In the genomic region with DNA sequence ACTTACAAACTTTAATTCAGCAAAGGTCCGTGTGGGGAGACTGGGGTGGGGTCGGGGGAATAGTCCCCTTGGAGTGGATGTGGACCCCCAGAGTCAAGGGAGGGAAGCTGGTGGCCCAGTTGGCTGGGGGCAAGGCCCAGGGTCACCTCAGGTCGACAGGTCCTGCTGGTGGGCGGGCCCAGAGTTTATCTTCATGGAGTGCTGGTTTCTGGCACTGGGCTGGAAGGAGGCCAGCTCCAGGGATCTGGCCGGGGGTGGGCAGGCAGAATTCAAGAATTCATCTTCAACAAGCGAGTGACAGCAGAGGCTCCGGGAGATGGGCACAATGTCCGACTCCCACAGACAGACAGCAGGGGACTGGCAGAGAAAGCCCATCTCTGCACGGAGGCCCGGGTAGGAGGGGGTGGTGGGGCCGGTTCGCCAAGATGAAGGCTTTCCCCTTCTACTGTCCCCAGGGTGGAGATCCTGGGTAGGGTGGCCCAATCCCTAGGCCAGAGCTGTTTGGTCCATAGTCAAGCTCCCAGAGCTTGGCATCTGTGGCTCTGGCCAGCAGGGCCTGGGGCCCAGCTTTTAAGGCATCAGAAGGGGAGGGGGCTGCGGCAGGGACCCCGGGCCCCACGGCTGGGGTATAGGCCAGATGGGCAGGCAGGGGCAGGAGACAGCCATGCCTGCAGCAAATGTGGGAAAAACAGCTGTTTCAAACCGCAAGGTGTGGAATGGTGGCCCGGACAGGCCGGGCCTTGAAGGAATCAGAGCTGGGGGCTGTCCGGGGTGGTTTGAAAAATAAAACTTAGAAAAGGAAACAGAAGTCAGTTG, we compare ENCODE assay signal across 8 cellular contexts. TPM values are rescaled to one million over a fixed set of nuclear protein-coding genes. Genes with fewer than 3 reads are reported as not detected.
A peak's percentile ranks its signal among the peaks of the same experiment; 100 is the strongest.
DNase-seq lines count a peak whose midpoint lies in the region; ATAC-seq, FAIRE-seq and TF ChIP-seq lines count a peak whose summit lies in the region.

No MANE protein-coding gene starts in this region.

- no peak for ATAC-seq in CD4-positive, CD25-positive, alpha-beta regulatory T cell (ENCODE audit: low read depth in 2 of 2)
- ATAC-seq in central memory CD8-positive, alpha-beta T cell (replicated peaks; ENCODE audit: extremely low read depth, poor library complexity, severe bottlenecking) = no peak
- ATAC-seq in natural killer cell (peak in 1 of 3 donors; percentile 3), esophagus mucosa (no peak), GM21619 (IDR thresholded peaks at IDR 0.05; ENCODE audit: unreplicated experiment) (no peak)

- TF ChIP-seq CTCF in natural killer cell (IDR thresholded peaks at IDR 0.05) = no peak

- no peaks in the 10 kb centered on the region for H3K27me3 ChIP-seq in CD4-positive, CD25-positive, alpha-beta regulatory T cell (ENCODE audit: control insufficient read depth, insufficient read depth, low read length)

- intact Hi-C loops in natural killer cell (cut with micrococcal nuclease) = no loop called here

- no peak for TF ChIP-seq POLR2A in GM12891 (IDR thresholded peaks at IDR 0.05; ENCODE audit: low read depth, low read length)

- H3K4me3 ChIP-seq in CD4-positive, CD25-positive, alpha-beta regulatory T cell (ENCODE audit: low read depth, low read length) = no peak overlapping the region

- H3K4me3 Mint-ChIP-seq in CD4-positive, CD25-positive, alpha-beta regulatory T cell = peak overlapping the region; percentile 58 to 92 (median 86)
- peak overlapping the region; percentile 83 for H3K4me3 Mint-ChIP-seq in central memory CD8-positive, alpha-beta T cell
- H3K4me3 Mint-ChIP-seq in natural killer cell = peak overlapping the region; percentile 83

- peaks cover 21% of the 10 kb centered on the region for H3K36me3 ChIP-seq in CD4-positive, CD25-positive, alpha-beta regulatory T cell (ENCODE audit: control insufficient read depth, insufficient read depth, low read length)

- no peak for FAIRE-seq in GM12891 (lab: Jason Lieb, UNC)

- peaks cover 0 to 17% (median 5%) of the 10 kb centered on the region in 4 donors for H3K4me1 Mint-ChIP-seq in CD4-positive, CD25-positive, alpha-beta regulatory T cell
- peaks cover 22% of the 10 kb centered on the region for H3K4me1 Mint-ChIP-seq in central memory CD8-positive, alpha-beta T cell
- H3K4me1 Mint-ChIP-seq in natural killer cell = peaks cover 6 to 31% of the 10 kb centered on the region in 2 donors

- H3K27ac Mint-ChIP-seq in CD4-positive, CD25-positive, alpha-beta regulatory T cell = peak overlapping the region; percentile 78 to 91 (median 88)
- H3K27ac Mint-ChIP-seq in central memory CD8-positive, alpha-beta T cell (ENCODE audit: low read depth) = peak overlapping the region; percentile 72
- H3K27ac Mint-ChIP-seq in natural killer cell = peak overlapping the region; percentile 90 to 91

- H3K36me3 Mint-ChIP-seq in CD4-positive, CD25-positive, alpha-beta regulatory T cell = peaks cover 14% of the 10 kb centered on the region
- H3K36me3 Mint-ChIP-seq in central memory CD8-positive, alpha-beta T cell (ENCODE audit: insufficient read depth) = peaks cover 26% of the 10 kb centered on the region
- H3K36me3 Mint-ChIP-seq in natural killer cell = no peaks in the 10 kb centered on the region

- H3K27me3 Mint-ChIP-seq in CD4-positive, CD25-positive, alpha-beta regulatory T cell = no peaks in the 10 kb centered on the region
- H3K27me3 Mint-ChIP-seq in central memory CD8-positive, alpha-beta T cell = no peaks in the 10 kb centered on the region
- H3K27me3 Mint-ChIP-seq in natural killer cell (ENCODE audit: low read depth in 2 of 2) = no peaks in the 10 kb centered on the region

- H3K4me1 ChIP-seq in CD4-positive, CD25-positive, alpha-beta regulatory T cell (ENCODE audit: control insufficient read depth, insufficient read depth, low read length, poor library complexity, severe bottlenecking) = peaks cover 15% of the 10 kb centered on the region

- no peaks in the 10 kb centered on the region for H3K9me3 ChIP-seq in CD4-positive, CD25-positive, alpha-beta regulatory T cell (ENCODE audit: control insufficient read depth in 2 of 2, low read length in 2 of 2)

- peak overlapping the region; percentile 61 for H3K27ac ChIP-seq in CD4-positive, CD25-positive, alpha-beta regulatory T cell (ENCODE audit: insufficient read depth, low read length, poor library complexity, severe bottlenecking)

- no peak for TF ChIP-seq RAD21 in Ishikawa (IDR thresholded peaks at IDR 0.05; ENCODE audit: low read depth)

- TF ChIP-seq EP300 in Ishikawa (IDR thresholded peaks at IDR 0.05; ENCODE audit: borderline replicate concordance) = no peak

- no peak for DNase-seq in CD4-positive, CD25-positive, alpha-beta regulatory T cell
- DNase-seq in central memory CD8-positive, alpha-beta T cell (ENCODE audit: low spot score in 2 of 2) = no peak
- DNase-seq in natural killer cell (no peak), NCI-H2107 treated with DMSO at 0.1 percent for 48 hours (lab: John Stamatoyannopoulos, UW; ENCODE audit: unreplicated experiment) (no peak), GM12891 (ENCODE audit: insufficient read length, low spot score) (no peak)

- H3K9me3 Mint-ChIP-seq in CD4-positive, CD25-positive, alpha-beta regulatory T cell = no peaks in the 10 kb centered on the region
- H3K9me3 Mint-ChIP-seq in central memory CD8-positive, alpha-beta T cell = no peaks in the 10 kb centered on the region
- H3K9me3 Mint-ChIP-seq in natural killer cell = no peaks in the 10 kb centered on the region

TF ChIP-seq in Ishikawa, 13 proteins besides CTCF, POLR2A, EP300 and RAD21:
- TF ChIP-seq, protein P1, sequence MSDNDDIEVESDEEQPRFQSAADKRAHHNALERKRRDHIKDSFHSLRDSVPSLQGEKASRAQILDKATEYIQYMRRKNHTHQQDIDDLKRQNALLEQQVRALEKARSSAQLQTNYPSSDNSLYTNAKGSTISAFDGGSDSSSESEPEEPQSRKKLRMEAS (IDR thresholded peaks at IDR 0.05) = no peak
- TF ChIP-seq CEBPB (IDR thresholded peaks at IDR 0.05) (no peak), USF1 (IDR thresholded peaks at IDR 0.05) (no peak), NFIC (IDR thresholded peaks at IDR 0.05) (0 out of 2 replicates have a peak, but pooled peaks have one; percentile 5), YY1 (IDR thresholded peaks at IDR 0.05; ENCODE audit: low read depth) (no peak), ZBTB7A (IDR thresholded peaks at IDR 0.05; ENCODE audit: low read depth) (peak; percentile 77; the same call in 1 of the 2 replicates)

TF ChIP-seq in GM12891, 5 proteins besides CTCF, POLR2A, EP300 and RAD21:
- TF ChIP-seq TAF1 (IDR thresholded peaks at IDR 0.05; ENCODE audit: low read depth, low read length) (no peak), POLR2AphosphoS5 (IDR thresholded peaks at IDR 0.05; ENCODE audit: low read depth, low read length) (no peak), PAX5 (IDR thresholded peaks at IDR 0.05; ENCODE audit: insufficient read depth, low read length, severe bottlenecking) (no peak), POU2F2 (IDR thresholded peaks at IDR 0.05; ENCODE audit: low read depth, low read length) (no peak), SPI1 (IDR thresholded peaks at IDR 0.05; ENCODE audit: low read depth, low read length) (no peak)
TF ChIP-seq in GM12891: peak in this region for 0.

RNA-seq across cellular contexts. Expression of gene FDX2, which starts 0.6 kb away (rescaled TPM):
- total RNA-seq in CD4-positive, CD25-positive, alpha-beta regulatory T cell = 3.5 TPM
- polyA plus RNA-seq in CD4-positive, CD25-positive, alpha-beta regulatory T cell = 10 to 100 TPM; 13.1 to 16.5 (median 13.5) TPM
- total RNA-seq in natural killer cell = 1 to 10 TPM; 1.7 to 4.1 (median 4.0) TPM
- 11.3 TPM for total RNA-seq in esophagus mucosa
- polyA plus RNA-seq in GM12891 (2012; ENCODE audit: low read depth, missing spikeins) = 10.7 TPM

RNA-seq across cellular contexts. Expression of gene ZGLP1, which starts 6.8 kb away (rescaled TPM):
- total RNA-seq in CD4-positive, CD25-positive, alpha-beta regulatory T cell = 2.8 TPM
- under 1 TPM in 1 of 4 donors, not detected in 3; 0.32 TPM for polyA plus RNA-seq in CD4-positive, CD25-positive, alpha-beta regulatory T cell
- total RNA-seq in natural killer cell (1 to 10 TPM; 1.4 to 2.2 (median 1.9) TPM), esophagus mucosa (1.0 TPM)
- 1.3 TPM for polyA plus RNA-seq in GM12891 (2012; ENCODE audit: low read depth, missing spikeins)

RNA-seq across cellular contexts. Expression of gene RAVER1, which starts 16.9 kb away (rescaled TPM):
- total RNA-seq in CD4-positive, CD25-positive, alpha-beta regulatory T cell = 39.0 TPM
- polyA plus RNA-seq in CD4-positive, CD25-positive, alpha-beta regulatory T cell = 10 to 100 TPM; 10.6 to 13.6 (median 10.7) TPM
- total RNA-seq in natural killer cell (10 to 100 TPM; 42.5 to 64.3 (median 55.9) TPM), esophagus mucosa (19.6 TPM)
- 25.1 TPM for polyA plus RNA-seq in GM12891 (2012; ENCODE audit: low read depth, missing spikeins)

RNA-seq across cellular contexts. Expression of gene ICAM3, which starts 23.0 kb away (rescaled TPM):
- total RNA-seq in CD4-positive, CD25-positive, alpha-beta regulatory T cell = 218 TPM
- 100 to 1,000 TPM; 239 to 288 (median 270) TPM for polyA plus RNA-seq in CD4-positive, CD25-positive, alpha-beta regulatory T cell
- total RNA-seq in natural killer cell (100 to 1,000 TPM; 189 to 224 (median 199) TPM), esophagus mucosa (7.6 TPM)
- 166 TPM for polyA plus RNA-seq in GM12891 (2012; ENCODE audit: low read depth, missing spikeins)

RNA-seq across cellular contexts. Expression of gene ICAM5, which starts 26.7 kb away (rescaled TPM):
- total RNA-seq in CD4-positive, CD25-positive, alpha-beta regulatory T cell = 0.20 TPM
- not detected for polyA plus RNA-seq in CD4-positive, CD25-positive, alpha-beta regulatory T cell
- total RNA-seq in natural killer cell = 1 to 10 TPM; 1.1 to 1.6 (median 1.5) TPM
- total RNA-seq in esophagus mucosa = 1.3 TPM
- polyA plus RNA-seq in GM12891 (2012; ENCODE audit: low read depth, missing spikeins) = 2.1 TPM
